Comparison of ENCODE assay signal across 8 cellular contexts in genomic region chr3:50264389-50264963, GRCh38. TPM values are rescaled to one million over a fixed set of nuclear protein-coding genes. Genes with fewer than 3 reads are reported as not detected.
DNase-seq lines count a peak whose midpoint lies in the region; ATAC-seq lines count a peak whose summit lies in the region.

No MANE protein-coding gene starts in this region.

- H3K27ac ChIP-seq in skin epidermis: peak overlapping the region in 17 of 21 experiments; percentile 9 to 85 (median 61)

- H3K4me3 ChIP-seq in iPS-18c (ENCODE audit: insufficient read depth, low read depth, low read length) (peak overlapping the region; percentile 21; the same call in 1 of the 2 replicates), skin epidermis (no peak overlapping the region)

- no peak for ATAC-seq in HG03439 (IDR thresholded peaks at IDR 0.05; ENCODE audit: unreplicated experiment)
- ATAC-seq in GM19455 (IDR thresholded peaks at IDR 0.05; ENCODE audit: unreplicated experiment): no peak
- no peak for ATAC-seq in GM19467 (IDR thresholded peaks at IDR 0.05; ENCODE audit: unreplicated experiment)
- ATAC-seq in HG03175 (IDR thresholded peaks at IDR 0.05; ENCODE audit: unreplicated experiment): no peak

- no peaks in the 10 kb centered on the region for H3K9me3 ChIP-seq in iPS-18c (ENCODE audit: control insufficient read depth, insufficient read depth, low read length)

- DNase-seq in HT-29 (ENCODE audit: low spot score): peak; percentile 83
- DNase-seq in brain pericyte (ENCODE audit: low read depth, low spot score): peak; percentile 75

RNA-seq across cellular contexts. Expression of gene SEMA3B, which starts 4.5 kb away (rescaled TPM):
- total RNA-seq in HT-29 (2014; rRNA removed; shearing (Covaris generic)): 87.7 and 94.2 TPM in 2 replicates

RNA-seq across cellular contexts. Expression of gene LSMEM2, which starts 14.4 kb away (rescaled TPM):
- total RNA-seq in HT-29 (2014; rRNA removed; shearing (Covaris generic)): not detected in 2 replicates

RNA-seq across cellular contexts. Expression of gene IFRD2, which starts 27.8 kb away (rescaled TPM):
- 175 and 177 TPM in 2 replicates for total RNA-seq in HT-29 (2014; rRNA removed; shearing (Covaris generic))

RNA-seq across cellular contexts. Expression of gene GNAI2, which starts 28.5 kb away (rescaled TPM):
- total RNA-seq in HT-29 (2014; rRNA removed; shearing (Covaris generic)): 167 and 168 TPM in 2 replicates

RNA-seq across cellular contexts. Expression of gene HYAL3, which starts 34.7 kb away (rescaled TPM):
- total RNA-seq in HT-29 (2014; rRNA removed; shearing (Covaris generic)): 8.3 and 12.7 TPM in 2 replicates
